ENCODE assay signal across 20 cellular contexts in genomic region chr20:48201881-48202280, GRCh38.
A peak's percentile ranks its signal among the peaks of the same experiment; 100 is the strongest.
DNase-seq lines count a peak whose midpoint lies in the region; ATAC-seq, FAIRE-seq and TF ChIP-seq lines count a peak whose summit lies in the region.
"Had no signal": no experiment of that assay in that cellular context is flagged by ENCODE, and none has a peak within 500 bp of the region (broad histone marks: within the 10 kb centered on the region; RNA-seq: fewer than 3 reads in every experiment).

No MANE protein-coding gene starts in this region.

- no peak for FAIRE-seq in HepG2 (lab: Jason Lieb, UNC)
- FAIRE-seq: A549, D721Med, G401.6, GM12891, GM19239, H1 had no signal

- DNase-seq in SK-N-SH, result peak; percentile 52
- no peak for DNase-seq in HepG2 (ENCODE audit: low spot score)
- DNase-seq in right lobe of liver, result no peak
- DNase-seq in testis, result no peak
- DNase-seq in MM.1S, result no peak
- no peak for DNase-seq in SK-N-DZ (ENCODE audit: low spot score)
- DNase-seq: AML-193; Caco-2; CD4-positive, alpha-beta T cell; H9; IMR-90 had no signal

- WGBS in SK-N-SH (ENCODE audit: low lambda C conversion rate), result 83% methylated on average over 1 of the region's 5 CpGs
- WGBS in HepG2 (ENCODE audit: low lambda C conversion rate), result 13% methylated on average over 5 of the region's 5 CpGs
- WGBS in right lobe of liver (ENCODE audit: insufficient coverage, low coverage, low lambda C conversion rate, missing lambda C conversion rate), result no CpG with 5 or more reads among the region's 5 CpGs
- WGBS in testis, 2 donors, result 55 to 85% methylated on average over 2 to 5 of the region's 5 CpGs

- TF ChIP-seq RAD21 in SK-N-SH (IDR thresholded peaks at IDR 0.05; ENCODE audit: low read length) (no peak), HepG2 (CRISPR knock-in tag; IDR thresholded peaks at IDR 0.05) (no peak)

- no TSS peak for BruUV-seq in HepG2 (replicated peaks; lab: Mats Ljungman, UMichigan)

- H3K27ac ChIP-seq in SK-N-SH (ENCODE audit: low read depth in 2 of 2, low read length in 1 of 2) (no peak overlapping the region), HepG2 (ENCODE audit: extremely low read length, insufficient read depth, low read length) (no peak overlapping the region), right lobe of liver (no peak overlapping the region), testis (peak overlapping the region; percentile 24 to 41), MM.1S (ENCODE audit: low read length) (no peak overlapping the region)
- H3K27ac ChIP-seq: 22Rv1, A549, C4-2B had no signal

- POLR2A ChIA-PET in SK-N-SH (lab: Yijun Ruan, JAX), result no interaction called here
- POLR2A ChIA-PET in HepG2 (lab: Yijun Ruan, JAX), result no interaction called here

- TF ChIP-seq POLR2A in HepG2 (IDR thresholded peaks at IDR 0.05; ENCODE audit: insufficient read depth in 1 of 2, low read depth in 2 of 2, low read length in 2 of 2) (no peak), right lobe of liver (IDR thresholded peaks at IDR 0.05) (no peak), testis (IDR thresholded peaks at IDR 0.05) (no peak)

- H3K4me1 ChIP-seq in SK-N-SH (ENCODE audit: control insufficient read depth in 1 of 2, insufficient read depth in 2 of 2, low read depth in 1 of 2, low read length in 1 of 2) (peaks cover 0 to 18% of the 10 kb centered on the region in 2 experiments; a peak in 1 of 4 replicates), HepG2 (ENCODE audit: insufficient read depth, low read length) (no peaks in the 10 kb centered on the region), right lobe of liver (no peaks in the 10 kb centered on the region), testis (peaks cover 8% of the 10 kb centered on the region), MM.1S (ENCODE audit: low read length) (no peaks in the 10 kb centered on the region)
- H3K4me1 ChIP-seq: A549, Caco-2 had no signal

- TF ChIP-seq CTCF in SK-N-SH (IDR thresholded peaks at IDR 0.05) (no peak), HepG2 (CRISPR knock-in tag; IDR thresholded peaks at IDR 0.05) (no peak), right lobe of liver (IDR thresholded peaks at IDR 0.05) (no peak), testis (IDR thresholded peaks at IDR 0.05) (no peak), MM.1S (IDR thresholded peaks at IDR 0.05; ENCODE audit: low read length) (no peak)

- H2AFZ ChIP-seq in SK-N-SH (ENCODE audit: low read depth) (no peak overlapping the region), HepG2 (ENCODE audit: low read length) (no peak overlapping the region), MM.1S (ENCODE audit: low read length) (no peak overlapping the region)

- no peaks in the 10 kb centered on the region for H3K9me3 ChIP-seq in SK-N-SH
- H3K9me3 ChIP-seq in HepG2 (ENCODE audit: low read length), result no peaks in the 10 kb centered on the region
- H3K9me3 ChIP-seq in right lobe of liver, result no peaks in the 10 kb centered on the region
- no peaks in the 10 kb centered on the region for H3K9me3 ChIP-seq in testis
- H3K9me3 ChIP-seq in MM.1S (replicated peaks; ENCODE audit: insufficient read depth, low read length), result no peaks in the 10 kb centered on the region
- H3K9me3 ChIP-seq: A549, Caco-2 had no signal

- in situ Hi-C loops in HepG2 (cut with HindIII; ENCODE audit: extremely low pct_ligation_motif_present, low pct_unique_long_range_greater_than_20kb), result no loop called here

- H3K4me2 ChIP-seq in SK-N-SH (no peak overlapping the region), HepG2 (ENCODE audit: low read depth, low read length) (no peak overlapping the region), MM.1S (ENCODE audit: low read depth, low read length) (no peak overlapping the region)
- H3K4me2 ChIP-seq: A549 had no signal

- H3F3A ChIP-seq in SK-N-SH (replicated peaks; ENCODE audit: insufficient read depth) (no peaks in the 10 kb centered on the region), MM.1S (ENCODE audit: insufficient read depth, low read length) (no peaks in the 10 kb centered on the region)

- no peaks in the 10 kb centered on the region for H3K9me2 ChIP-seq in SK-N-SH
- no peaks in the 10 kb centered on the region for H3K9me2 ChIP-seq in MM.1S (replicated peaks; ENCODE audit: insufficient read depth, low read length)

- intact Hi-C loops in HepG2 (cut with micrococcal nuclease; ENCODE audit: unreplicated experiment) (no loop called here), right lobe of liver (cut with DNase I) (no loop called here), testis (cut with DNase I; ENCODE audit: low total_unique reads) (no loop called here)

- no peaks in the 10 kb centered on the region for H3K36me3 ChIP-seq in SK-N-SH (replicated peaks in 1 of 2; ENCODE audit: control insufficient read depth in 1 of 2, insufficient read depth in 2 of 2, low read length in 1 of 2)
- no peaks in the 10 kb centered on the region for H3K36me3 ChIP-seq in HepG2 (replicated peaks in 1 of 2; ENCODE audit: control insufficient read depth in 1 of 2, insufficient read depth in 2 of 2, low read length in 2 of 2)
- H3K36me3 ChIP-seq in right lobe of liver, result no peaks in the 10 kb centered on the region
- no peaks in the 10 kb centered on the region for H3K36me3 ChIP-seq in testis (ENCODE audit: low read depth, missing control alignments)
- H3K36me3 ChIP-seq in MM.1S (replicated peaks; ENCODE audit: insufficient read depth, low read length), result no peaks in the 10 kb centered on the region

- CTCF ChIA-PET in SK-N-SH (lab: Yijun Ruan, JAX) (no interaction called here), HepG2 (lab: Yijun Ruan, JAX; ENCODE audit: low intra/inter-chr PET ratio, low total read pairs) (no interaction called here)

- H3K4me3 ChIP-seq in SK-N-SH (ENCODE audit: low read depth in 2 of 2, low read length in 1 of 2) (no peak overlapping the region), HepG2 (replicated peaks in 1 of 3; ENCODE audit: insufficient read depth in 1 of 3, low read depth in 2 of 3, low read length in 3 of 3) (no peak overlapping the region), right lobe of liver (no peak overlapping the region), testis (no peak overlapping the region), MM.1S (ENCODE audit: low read length) (no peak overlapping the region)
- H3K4me3 ChIP-seq: A549 had no signal

- H3K79me2 ChIP-seq in SK-N-SH (ENCODE audit: insufficient read depth) (no peaks in the 10 kb centered on the region), HepG2 (ENCODE audit: insufficient read depth, low read length) (no peaks in the 10 kb centered on the region), MM.1S (ENCODE audit: low read length) (no peaks in the 10 kb centered on the region)

- ATAC-seq in SK-N-SH treated with all-trans-retinoic acid at 6 μM for 48 hours (no peak), HepG2 (peak; percentile 13; the same call in 2 of the 3 replicates), right lobe of liver (no peak)
- ATAC-seq: A549 had no signal

- TF ChIP-seq EP300 in SK-N-SH (IDR thresholded peaks at IDR 0.05; ENCODE audit: borderline replicate concordance in 1 of 2, low read depth in 1 of 2, low read length in 1 of 2) (no peak), HepG2 (IDR thresholded peaks at IDR 0.05; ENCODE audit: low read depth in 2 of 2, low read length in 2 of 2) (no peak), HepG2 (CRISPR knock-in tag; IDR thresholded peaks at IDR 0.05; ENCODE audit: borderline replicate concordance) (no peak)

- H3K27me3 ChIP-seq in SK-N-SH (ENCODE audit: insufficient read depth), result no peaks in the 10 kb centered on the region
- peaks cover 7 to 39% of the 10 kb centered on the region in 2 experiments; a peak in 3 of 5 replicates for H3K27me3 ChIP-seq in HepG2 (ENCODE audit: control insufficient read depth in 1 of 2, insufficient read depth in 2 of 2, low read length in 2 of 2)
- H3K27me3 ChIP-seq in right lobe of liver, result no peaks in the 10 kb centered on the region
- no peaks in the 10 kb centered on the region for H3K27me3 ChIP-seq in testis
- no peaks in the 10 kb centered on the region for H3K27me3 ChIP-seq in MM.1S (replicated peaks; ENCODE audit: insufficient read depth, low read length)

- H3K9ac ChIP-seq in SK-N-SH (no peak overlapping the region), HepG2 (ENCODE audit: insufficient read depth, low read depth, low read length) (no peak overlapping the region), MM.1S (ENCODE audit: low read length) (no peak overlapping the region)

- H4K20me1 ChIP-seq in SK-N-SH (ENCODE audit: insufficient read depth), result no peaks in the 10 kb centered on the region
- no peaks in the 10 kb centered on the region for H4K20me1 ChIP-seq in HepG2 (ENCODE audit: insufficient read depth, low read length)
- no peaks in the 10 kb centered on the region for H4K20me1 ChIP-seq in MM.1S (ENCODE audit: insufficient read depth, low read length)

TF ChIP-seq in SK-N-SH, 30 proteins besides CTCF, POLR2A, EP300 and RAD21 (continues in another document):
- TF ChIP-seq, protein P1, sequence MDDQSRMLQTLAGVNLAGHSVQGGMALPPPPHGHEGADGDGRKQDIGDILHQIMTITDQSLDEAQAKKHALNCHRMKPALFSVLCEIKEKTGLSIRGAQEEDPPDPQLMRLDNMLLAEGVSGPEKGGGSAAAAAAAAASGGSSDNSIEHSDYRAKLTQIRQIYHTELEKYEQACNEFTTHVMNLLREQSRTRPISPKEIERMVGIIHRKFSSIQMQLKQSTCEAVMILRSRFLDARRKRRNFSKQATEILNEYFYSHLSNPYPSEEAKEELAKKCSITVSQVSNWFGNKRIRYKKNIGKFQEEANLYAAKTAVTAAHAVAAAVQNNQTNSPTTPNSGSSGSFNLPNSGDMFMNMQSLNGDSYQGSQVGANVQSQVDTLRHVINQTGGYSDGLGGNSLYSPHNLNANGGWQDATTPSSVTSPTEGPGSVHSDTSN (IDR thresholded peaks at IDR 0.05), result no peak

TF ChIP-seq in SK-N-SH treated with all-trans-retinoic acid at 6 μM for 48 hours, 23 proteins besides CTCF, POLR2A, EP300 and RAD21 (continues in another document):
- TF ChIP-seq BACH2 (CRISPR knock-in tag; IDR thresholded peaks at IDR 0.05; ENCODE audit: borderline replicate concordance), result no peak
- TF ChIP-seq TOX (CRISPR knock-in tag; IDR thresholded peaks at IDR 0.05; ENCODE audit: borderline replicate concordance), result no peak

TF ChIP-seq in HepG2, 621 proteins besides CTCF, POLR2A, EP300 and RAD21 (continues in another document):
- no peak for TF ChIP-seq ZNF773 (CRISPR knock-in tag; IDR thresholded peaks at IDR 0.05; ENCODE audit: borderline replicate concordance)
- TF ChIP-seq TBX3 (IDR thresholded peaks at IDR 0.05; ENCODE audit: borderline replicate concordance), result no peak
- TF ChIP-seq ZNF282 (IDR thresholded peaks at IDR 0.05; ENCODE audit: partially characterized antibody), result no peak
- no peak for TF ChIP-seq ZNF644 (CRISPR knock-in tag; IDR thresholded peaks at IDR 0.05; ENCODE audit: low read depth)

Comparison
In these comparisons a context has a peak if more than half of its experiments do, and no peak if none do; other contexts are left out.
1. H3K27ac ChIP-seq: peak in testis (2 of 2); none in SK-N-SH (0 of 2), HepG2 (single experiment), right lobe of liver (0 of 3) and MM.1S (single experiment).